ENCODE assay signal across 8 cellular contexts in the genomic region with DNA sequence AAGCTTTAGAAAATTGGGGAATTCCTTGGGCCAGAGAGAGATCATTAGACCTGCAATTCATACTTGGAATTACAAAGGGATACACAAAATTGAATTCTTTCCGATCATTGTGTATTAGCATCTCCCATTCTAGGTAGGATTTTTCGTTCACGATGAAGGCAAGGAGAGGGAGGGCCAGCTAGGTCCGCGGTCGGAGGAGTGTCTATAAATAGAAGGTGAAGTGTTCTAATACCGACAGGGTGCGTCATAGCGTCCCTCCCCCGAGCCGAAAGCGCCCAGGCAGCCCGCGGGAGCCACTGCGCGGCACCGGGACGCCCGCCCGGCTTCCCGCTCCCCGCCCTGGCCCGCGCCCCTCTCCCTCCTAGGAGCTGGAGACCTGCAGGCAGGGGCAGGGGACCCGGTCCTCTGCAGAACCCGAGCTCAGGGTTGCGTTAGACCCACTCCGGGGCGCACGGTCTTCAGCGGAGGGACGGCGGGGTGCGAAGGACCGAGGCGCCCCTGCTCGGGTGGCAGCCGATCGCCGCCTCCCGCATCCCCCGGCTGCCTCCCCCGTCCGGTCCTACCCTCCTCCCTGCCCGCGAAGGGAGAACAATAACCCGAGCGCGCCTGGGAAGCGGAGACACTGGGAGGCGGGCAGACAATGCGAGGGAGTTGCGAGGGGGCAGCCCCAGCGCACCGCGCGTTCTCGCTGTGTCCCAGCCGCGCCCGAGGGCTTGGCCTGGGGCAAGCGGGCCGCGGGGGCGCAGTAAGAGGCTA.
A peak's percentile ranks its signal among the peaks of the same experiment; 100 is the strongest.
DNase-seq lines count a peak whose midpoint lies in the region; ATAC-seq, FAIRE-seq and TF ChIP-seq lines count a peak whose summit lies in the region.

No MANE protein-coding gene starts in this region.

- DNase-seq in GM12891 (ENCODE audit: insufficient read length, low spot score), result peak; percentile 72
- DNase-seq in NCI-H1092 (lab: John Stamatoyannopoulos, UW), result peak; percentile 20
- DNase-seq in SW 1271 (lab: John Stamatoyannopoulos, UW), result peak; percentile 41 to 84
- DNase-seq in left cardiac atrium, result peak; percentile 91
- DNase-seq in progenitor cell of endocrine pancreas (ENCODE audit: low spot score, unreplicated experiment), result peak; percentile 62
- DNase-seq in urothelium cell line (ENCODE audit: low spot score), result peak; percentile 96

- peak overlapping the region; percentile 93 for H3K27ac ChIP-seq in adipose tissue (ENCODE audit: low read depth, low read length)

- H3K4me3 Mint-ChIP-seq in progenitor cell of endocrine pancreas (ENCODE audit: low read depth), result peak overlapping the region; percentile 85

- TF ChIP-seq CTCF in progenitor cell of endocrine pancreas (IDR thresholded peaks at IDR 0.05; ENCODE audit: unreplicated experiment), result no peak

- no peaks in the 10 kb centered on the region for H3K9me3 Mint-ChIP-seq in progenitor cell of endocrine pancreas (ENCODE audit: low read depth)

- ATAC-seq in HG02642 (IDR thresholded peaks at IDR 0.05; ENCODE audit: poor library complexity, unreplicated experiment) (peak; percentile 90), left cardiac atrium (peak; percentile 94 to 96)

- H3K27me3 Mint-ChIP-seq in progenitor cell of endocrine pancreas, result peaks cover 22% of the 10 kb centered on the region

- peak; percentile 76 for TF ChIP-seq POLR2A in GM12891 (IDR thresholded peaks at IDR 0.05; ENCODE audit: low read depth, low read length)

- intact Hi-C loops in left cardiac atrium (cut with DNase I), result loop anchor here in 1 of 2 donors (5.0 kb wide), 1 partner anchor 121 kb away; no protein-coding TSS in a partner anchor

- FAIRE-seq in GM12891 (lab: Jason Lieb, UNC), result peak; percentile 95
- peak; percentile 81 for FAIRE-seq in urothelium cell line (lab: Jason Lieb, UNC)

- no peaks in the 10 kb centered on the region for H3K36me3 Mint-ChIP-seq in progenitor cell of endocrine pancreas (ENCODE audit: insufficient read depth)

- 0 to 1% (median 1%) methylated on average over 64 to 65 of the region's 65 CpGs for WGBS in adipose tissue, 3 donors

- peaks cover 21% of the 10 kb centered on the region for H3K4me1 Mint-ChIP-seq in progenitor cell of endocrine pancreas (ENCODE audit: low read depth)

- H3K27ac Mint-ChIP-seq in progenitor cell of endocrine pancreas, result peak overlapping the region; percentile 95

TF ChIP-seq in GM12891, 5 proteins besides CTCF, POLR2A, EP300 and RAD21:
- peak; percentile 59 for TF ChIP-seq POLR2AphosphoS5 (IDR thresholded peaks at IDR 0.05; ENCODE audit: low read depth, low read length)
- no peak for TF ChIP-seq PAX5 (IDR thresholded peaks at IDR 0.05; ENCODE audit: insufficient read depth, low read length, severe bottlenecking)
- TF ChIP-seq SPI1 (IDR thresholded peaks at IDR 0.05; ENCODE audit: low read depth, low read length), result no peak
- peak; percentile 56; the same call in 1 of the 2 replicates for TF ChIP-seq TAF1 (IDR thresholded peaks at IDR 0.05; ENCODE audit: low read depth, low read length)

Comparison
In these comparisons a context has a peak if more than half of its experiments do, and no peak if none do; other contexts are left out.
1. Peak in every context shown above with its lines: DNase-seq, ATAC-seq and H3K27ac ChIP-seq.
2. DNase-seq: peak in every context shown above with its lines; median percentile 96 in urothelium cell line; 91 in left cardiac atrium; 72 in GM12891; 62 in SW 1271; 62 in progenitor cell of endocrine pancreas; 20 in NCI-H1092.